Comparison of ENCODE assay signal across 8 cellular contexts in the genomic region with DNA sequence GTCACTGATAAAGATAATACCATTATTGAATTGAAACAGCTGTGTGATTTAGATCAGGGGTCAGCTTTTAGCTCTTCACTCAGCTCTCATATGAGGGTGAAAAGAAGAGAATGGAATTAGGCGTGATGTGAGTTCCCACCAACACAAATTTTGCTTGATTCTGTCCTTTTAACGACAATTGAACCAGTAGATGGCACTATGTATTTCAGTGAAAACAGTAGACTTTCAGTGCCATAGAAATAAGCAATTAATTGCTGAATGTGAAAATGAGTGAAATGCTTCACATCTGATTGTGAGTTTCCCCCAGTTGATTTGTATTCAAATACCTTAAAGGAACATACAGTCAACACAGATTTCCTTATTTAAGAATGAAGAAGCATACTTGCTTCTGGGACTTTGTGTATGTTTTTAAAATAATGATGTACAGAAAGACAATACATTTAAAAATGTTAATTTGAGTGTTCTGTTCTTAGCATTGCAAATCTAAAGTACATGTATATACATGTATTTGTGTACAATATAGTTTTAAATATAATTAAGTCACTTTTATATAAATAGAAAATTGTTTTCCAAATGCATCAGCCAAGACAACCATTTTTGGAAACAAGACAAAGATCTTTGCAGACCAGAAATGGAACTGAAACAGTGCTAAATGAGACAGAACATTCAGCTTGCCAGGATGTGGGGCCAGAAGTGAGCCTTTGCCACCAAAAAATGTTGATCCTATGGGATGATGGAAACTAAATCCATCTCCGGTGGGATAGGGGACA.
DNase-seq lines count a peak whose midpoint lies in the region; ATAC-seq and TF ChIP-seq lines count a peak whose summit lies in the region.

No MANE protein-coding gene starts in this region.

- no peaks in the 10 kb centered on the region for H3K27me3 Mint-ChIP-seq in chondrocyte (ENCODE audit: low read depth)

- H3K4me1 Mint-ChIP-seq in chondrocyte (ENCODE audit: low read depth) = peaks cover 15% of the 10 kb centered on the region

- no peaks in the 10 kb centered on the region for H3K36me3 Mint-ChIP-seq in chondrocyte (ENCODE audit: low read depth)

- no peak overlapping the region for H3K9ac ChIP-seq in KMS-11

- DNase-seq in DMS 273 (lab: John Stamatoyannopoulos, UW; ENCODE audit: unreplicated experiment) = peak; percentile 40
- DNase-seq in DMS 273 treated with DMSO at 0.1 percent for 48 hours (lab: John Stamatoyannopoulos, UW) = no peak
- no peak for DNase-seq in chondrocyte (ENCODE audit: low spot score)
- peak; percentile 83 for DNase-seq in pons (ENCODE audit: low spot score)
- no peak for DNase-seq in NCI-H2107 treated with DMSO at 0.1 percent for 48 hours (lab: John Stamatoyannopoulos, UW; ENCODE audit: unreplicated experiment)

- no peaks in the 10 kb centered on the region for H3K79me2 ChIP-seq in KMS-11 (ENCODE audit: insufficient read depth, low read depth)

- TF ChIP-seq CTCF in KMS-11 (conservative IDR thresholded peaks at IDR 0.05; ENCODE audit: low read depth, low read length) (peak; percentile 53), chondrocyte (IDR thresholded peaks at IDR 0.05) (peak; percentile 90)

- H4K20me1 ChIP-seq in KMS-11 (ENCODE audit: insufficient read depth) = no peaks in the 10 kb centered on the region

- no peaks in the 10 kb centered on the region for H3K4me1 ChIP-seq in KMS-11 (ENCODE audit: low read depth, poor library complexity, severe bottlenecking)

- H3K27ac ChIP-seq in KMS-11 = no peak overlapping the region

- H3K4me3 ChIP-seq in KMS-11 (IDR thresholded peaks at IDR 0.05; ENCODE audit: insufficient read depth, low read depth, low read length) = no peak overlapping the region

- H3K4me2 ChIP-seq in KMS-11 = no peak overlapping the region

- no peaks in the 10 kb centered on the region for H3K36me3 ChIP-seq in KMS-11 (ENCODE audit: insufficient read depth)

- ATAC-seq in GM21723 (IDR thresholded peaks at IDR 0.05; ENCODE audit: unreplicated experiment) = peak; percentile 79
- no peak for ATAC-seq in GM21619 (IDR thresholded peaks at IDR 0.05; ENCODE audit: unreplicated experiment)

- no peak overlapping the region for H3K4me3 Mint-ChIP-seq in chondrocyte (ENCODE audit: unreplicated experiment)

- no peaks in the 10 kb centered on the region for H3K9me3 Mint-ChIP-seq in chondrocyte (ENCODE audit: low read depth)

- no peak overlapping the region for H3K27ac Mint-ChIP-seq in chondrocyte (ENCODE audit: unreplicated experiment)

- no peaks in the 10 kb centered on the region for H3K27me3 ChIP-seq in KMS-11 (ENCODE audit: insufficient read depth, low read depth)

- H2AFZ ChIP-seq in KMS-11 (ENCODE audit: low read depth) = no peak overlapping the region

Comparison
In these comparisons a context has a peak if more than half of its experiments do, and no peak if none do; other contexts are left out.
1. DNase-seq: peak in DMS 273 (single experiment) and pons (single experiment); none in DMS 273 treated with DMSO at 0.1 percent for 48 hours (single experiment), chondrocyte (single experiment) and NCI-H2107 treated with DMSO at 0.1 percent for 48 hours (single experiment).